In the genomic region with DNA sequence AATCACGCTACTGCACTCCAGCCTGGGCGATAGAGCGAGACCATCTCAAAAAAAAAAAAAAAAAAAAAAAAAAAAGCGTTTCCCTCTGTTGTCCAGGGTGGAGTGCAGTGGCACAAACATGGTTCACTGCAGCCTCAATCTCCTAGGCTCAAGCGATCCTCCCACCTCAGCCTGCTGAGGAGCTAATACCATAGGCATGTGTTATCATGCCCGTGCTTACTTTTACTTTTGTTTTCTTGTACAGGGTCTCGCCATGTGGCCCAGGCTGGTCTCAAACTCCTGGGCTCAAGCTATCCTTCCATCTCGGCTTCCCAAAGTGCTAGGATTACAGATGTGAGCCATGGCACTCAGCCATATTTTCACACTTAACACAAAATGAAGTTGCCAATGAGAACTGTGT, we compare ENCODE assay signal across 23 cellular contexts. TPM values are rescaled to one million over a fixed set of nuclear protein-coding genes. Genes with fewer than 3 reads are reported as not detected.
DNase-seq lines count a peak whose midpoint lies in the region; ATAC-seq, FAIRE-seq and TF ChIP-seq lines count a peak whose summit lies in the region.
"Had no signal": no experiment of that assay in that cellular context is flagged by ENCODE, and none has a peak within 500 bp of the region (broad histone marks: within the 10 kb centered on the region; RNA-seq: fewer than 3 reads in every experiment).

No MANE protein-coding gene starts in this region.

- intact Hi-C loops in activated CD8-positive, alpha-beta T cell treated with anti-CD3 and anti-CD28 coated beads for 36 hours (cut with micrococcal nuclease), result no loop called here
- intact Hi-C loops in spleen (cut with DNase I; ENCODE audit: low total_unique reads), result no loop called here
- intact Hi-C loops in naive thymus-derived CD4-positive, alpha-beta T cell (cut with micrococcal nuclease), result no loop called here

- no peak overlapping the region for H2AK5ac ChIP-seq in H9 (ENCODE audit: insufficient read length, low read length)

- H3K79me1 ChIP-seq in H9 (ENCODE audit: insufficient read depth, low read depth, low read length, poor library complexity, severe bottlenecking), result no peaks in the 10 kb centered on the region

- H4K8ac ChIP-seq in H9 (replicated peaks; ENCODE audit: insufficient read length, low read depth, low read length), result no peak overlapping the region

- H3K27ac Mint-ChIP-seq in activated CD8-positive, alpha-beta T cell treated with anti-CD3 and anti-CD28 coated beads, Interleukin-2, amount 10 ng/mL, durations not matched to agents 7 days and 5 days, result peak overlapping the region; percentile 32
- no peak overlapping the region for H3K27ac Mint-ChIP-seq in activated CD8-positive, alpha-beta T cell treated with anti-CD3 and anti-CD28 coated beads for 36 hours
- peak overlapping the region in 2 of 3 experiments; percentile 49 to 50; a peak in 2 of 7 replicates for H3K27ac Mint-ChIP-seq in H9
- H3K27ac Mint-ChIP-seq in naive thymus-derived CD4-positive, alpha-beta T cell, result peak overlapping the region in 4 of 9 donors; percentile 10 to 65 (median 26)
- H3K27ac Mint-ChIP-seq: CD8-positive, alpha-beta T cell; GM23338 had no signal

- DNase-seq in activated CD8-positive, alpha-beta T cell treated with anti-CD3 and anti-CD28 coated beads, Interleukin-2, amount 10 ng/mL, durations not matched to agents 7 days and 5 days, result no peak
- DNase-seq in activated CD8-positive, alpha-beta T cell treated with anti-CD3 and anti-CD28 coated beads for 36 hours, result no peak
- no peak for DNase-seq in H9
- DNase-seq in bronchial epithelial cell (ENCODE audit: low read depth), result no peak
- peak; percentile 22 for DNase-seq in spleen
- no peak for DNase-seq in naive thymus-derived CD4-positive, alpha-beta T cell
- DNase-seq in NCI-H187 treated with DMSO at 0.1 percent for 48 hours (lab: John Stamatoyannopoulos, UW), result no peak
- DNase-seq in NCI-H2171 (lab: John Stamatoyannopoulos, UW), result no peak
- DNase-seq: 8988T; C1 segment of cervical spinal cord; CD8-positive, alpha-beta T cell; Karpas-422; MV-4-11; NCI-H1105 treated with DMSO at 0.1 percent for 48 hours; NCI-H1694; NCI-H446 treated with DMSO at 0.1 percent for 48 hours; NCI-H526 treated with DMSO at 0.1 percent for 48 hours; PC-3; SHP77 had no signal

- no peak overlapping the region for H2BK5ac ChIP-seq in H9 (ENCODE audit: insufficient read length, low read length)

- CTCF ChIA-PET in activated CD8-positive, alpha-beta T cell treated with anti-CD3 and anti-CD28 coated beads, Interleukin-2, amount 10 ng/mL, durations not matched to agents 7 days and 5 days (lab: Charles Lee), result interaction anchor here (1.1 to 1.2 kb wide), 2 partner anchors 8 to 35 kb away, joined by 3 to 4 read pairs; no protein-coding TSS in a partner anchor
- CTCF ChIA-PET in activated CD8-positive, alpha-beta T cell treated with anti-CD3 and anti-CD28 coated beads for 36 hours (lab: Charles Lee), result no interaction called here
- CTCF ChIA-PET in naive thymus-derived CD4-positive, alpha-beta T cell (lab: Charles Lee), result interaction anchor here (0.6 kb wide), 1 partner anchor 584 kb away, joined by 3 read pairs; no protein-coding TSS in a partner anchor

- H3K27ac ChIP-seq in H9 (ENCODE audit: insufficient read length, low read depth, low read length) (no peak overlapping the region), spleen (no peak overlapping the region)
- H3K27ac ChIP-seq in naive thymus-derived CD4-positive, alpha-beta T cell (ENCODE audit: low read depth, low read length), result no peak overlapping the region

- POLR2A ChIA-PET in activated CD8-positive, alpha-beta T cell treated with anti-CD3 and anti-CD28 coated beads, Interleukin-2, amount 10 ng/mL, durations not matched to agents 7 days and 5 days (lab: Charles Lee), result no interaction called here
- POLR2A ChIA-PET in activated CD8-positive, alpha-beta T cell treated with anti-CD3 and anti-CD28 coated beads for 36 hours (lab: Charles Lee), result no interaction called here
- POLR2A ChIA-PET in naive thymus-derived CD4-positive, alpha-beta T cell (lab: Charles Lee), result interaction anchor here (1.0 kb wide), 1 partner anchor 36 kb away, joined by 3 read pairs; no protein-coding TSS in a partner anchor

- no peaks in the 10 kb centered on the region for H3K9me3 Mint-ChIP-seq in activated CD8-positive, alpha-beta T cell treated with anti-CD3 and anti-CD28 coated beads, Interleukin-2, amount 10 ng/mL, durations not matched to agents 7 days and 5 days (ENCODE audit: insufficient read depth)
- no peaks in the 10 kb centered on the region for H3K9me3 Mint-ChIP-seq in activated CD8-positive, alpha-beta T cell treated with anti-CD3 and anti-CD28 coated beads for 36 hours
- no peaks in the 10 kb centered on the region for H3K9me3 Mint-ChIP-seq in H9
- H3K9me3 Mint-ChIP-seq in naive thymus-derived CD4-positive, alpha-beta T cell, result no peaks in the 10 kb centered on the region
- H3K9me3 Mint-ChIP-seq: CD8-positive, alpha-beta T cell; GM23338 had no signal

- ATAC-seq in activated CD8-positive, alpha-beta T cell treated with anti-CD3 and anti-CD28 coated beads, Interleukin-2, amount 10 ng/mL, durations not matched to agents 7 days and 5 days, result no peak
- ATAC-seq in activated CD8-positive, alpha-beta T cell treated with anti-CD3 and anti-CD28 coated beads for 36 hours, result no peak
- no peak for ATAC-seq in naive thymus-derived CD4-positive, alpha-beta T cell
- ATAC-seq: CD8-positive, alpha-beta T cell; GM23338; HCT116; PC-3 had no signal

- H3K4me3 Mint-ChIP-seq in activated CD8-positive, alpha-beta T cell treated with anti-CD3 and anti-CD28 coated beads, Interleukin-2, amount 10 ng/mL, durations not matched to agents 7 days and 5 days, result no peak overlapping the region
- no peak overlapping the region for H3K4me3 Mint-ChIP-seq in activated CD8-positive, alpha-beta T cell treated with anti-CD3 and anti-CD28 coated beads for 36 hours
- H3K4me3 Mint-ChIP-seq in H9, result no peak overlapping the region
- no peak overlapping the region for H3K4me3 Mint-ChIP-seq in naive thymus-derived CD4-positive, alpha-beta T cell
- H3K4me3 Mint-ChIP-seq: CD8-positive, alpha-beta T cell; GM23338 had no signal

- peaks cover 52% of the 10 kb centered on the region for H3K36me3 Mint-ChIP-seq in activated CD8-positive, alpha-beta T cell treated with anti-CD3 and anti-CD28 coated beads, Interleukin-2, amount 10 ng/mL, durations not matched to agents 7 days and 5 days (ENCODE audit: low read depth)
- H3K36me3 Mint-ChIP-seq in activated CD8-positive, alpha-beta T cell treated with anti-CD3 and anti-CD28 coated beads for 36 hours (ENCODE audit: low read depth), result peaks cover 34% of the 10 kb centered on the region
- H3K36me3 Mint-ChIP-seq in H9 (ENCODE audit: insufficient read depth in 1 of 3, low read depth in 3 of 3), result peaks cover 25 to 77% (median 47%) of the 10 kb centered on the region in 3 experiments; a peak in 6 of 7 replicates
- peaks cover 13 to 54% (median 43%) of the 10 kb centered on the region in 5 donors for H3K36me3 Mint-ChIP-seq in naive thymus-derived CD4-positive, alpha-beta T cell

- FAIRE-seq in bronchial epithelial cell (lab: Jason Lieb, UNC), result peak; percentile 52
- FAIRE-seq: G401.6, GM12892 had no signal

- no peak overlapping the region for H2BK120ac ChIP-seq in H9 (ENCODE audit: low read depth, low read length, poor library complexity, severe bottlenecking)

- no peak overlapping the region for H4K91ac ChIP-seq in H9 (ENCODE audit: insufficient read length, low read depth, low read length)

- H4K20me1 ChIP-seq in H9 (ENCODE audit: control insufficient read depth, insufficient read depth, insufficient read length), result no peaks in the 10 kb centered on the region

- H4K5ac ChIP-seq in H9 (ENCODE audit: insufficient read length, low read depth, low read length), result no peak overlapping the region

- no peak overlapping the region for H3K4me2 ChIP-seq in H9 (ENCODE audit: insufficient read depth, insufficient read length, low read length)
- H3K4me2 ChIP-seq: GM23338 had no signal

- peaks cover 7% of the 10 kb centered on the region for H3K4me1 Mint-ChIP-seq in activated CD8-positive, alpha-beta T cell treated with anti-CD3 and anti-CD28 coated beads, Interleukin-2, amount 10 ng/mL, durations not matched to agents 7 days and 5 days (ENCODE audit: low read depth)
- peaks cover 5% of the 10 kb centered on the region for H3K4me1 Mint-ChIP-seq in activated CD8-positive, alpha-beta T cell treated with anti-CD3 and anti-CD28 coated beads for 36 hours (ENCODE audit: low read depth)
- H3K4me1 Mint-ChIP-seq in H9, result no peaks in the 10 kb centered on the region
- peaks cover 0 to 6% (median 4%) of the 10 kb centered on the region in 7 donors for H3K4me1 Mint-ChIP-seq in naive thymus-derived CD4-positive, alpha-beta T cell
- H3K4me1 Mint-ChIP-seq: GM23338 had no signal

- H3K9ac ChIP-seq in H9 (ENCODE audit: extremely low read depth, insufficient read length, low read length), result no peak overlapping the region

- H3K4me3 ChIP-seq in bronchial epithelial cell (ENCODE audit: low read depth, low read length) (no peak overlapping the region), spleen (no peak overlapping the region)
- H3K4me3 ChIP-seq in naive thymus-derived CD4-positive, alpha-beta T cell (ENCODE audit: low read length), result no peak overlapping the region
- H3K4me3 ChIP-seq: GM23338 had no signal

- TF ChIP-seq CTCF in activated CD8-positive, alpha-beta T cell treated with anti-CD3 and anti-CD28 coated beads for 36 hours (IDR thresholded peaks at IDR 0.05), result no peak
- no peak for TF ChIP-seq CTCF in H9 (conservative IDR thresholded peaks at IDR 0.05)
- TF ChIP-seq CTCF in bronchial epithelial cell (IDR thresholded peaks at IDR 0.05; ENCODE audit: insufficient read depth, low read length, severe bottlenecking), result no peak
- TF ChIP-seq CTCF in spleen (IDR thresholded peaks at IDR 0.05 in 8 of 11, conservative IDR thresholded peaks at IDR 0.05 in 3 of 11), result no peak

- H3K4ac ChIP-seq in H9 (ENCODE audit: low read depth, low read length), result no peak overlapping the region

- no peak overlapping the region for H3K14ac ChIP-seq in H9 (ENCODE audit: insufficient read depth, low read length)

- no peak overlapping the region for H3K23ac ChIP-seq in H9 (ENCODE audit: insufficient read length, low read depth, low read length)

- no peaks in the 10 kb centered on the region for H3K23me2 ChIP-seq in H9 (ENCODE audit: insufficient read length, low read depth, low read length, poor library complexity, severe bottlenecking)

- no peak for TF ChIP-seq POLR2A in spleen (IDR thresholded peaks at IDR 0.05)

- H3K79me2 ChIP-seq in H9 (ENCODE audit: insufficient read depth, low read length), result no peaks in the 10 kb centered on the region

- H3K27me3 Mint-ChIP-seq in activated CD8-positive, alpha-beta T cell treated with anti-CD3 and anti-CD28 coated beads, Interleukin-2, amount 10 ng/mL, durations not matched to agents 7 days and 5 days (ENCODE audit: low read depth), result no peaks in the 10 kb centered on the region
- H3K27me3 Mint-ChIP-seq in activated CD8-positive, alpha-beta T cell treated with anti-CD3 and anti-CD28 coated beads for 36 hours, result no peaks in the 10 kb centered on the region
- no peaks in the 10 kb centered on the region for H3K27me3 Mint-ChIP-seq in H9 (ENCODE audit: low read depth)
- H3K27me3 Mint-ChIP-seq in naive thymus-derived CD4-positive, alpha-beta T cell, result no peaks in the 10 kb centered on the region

- H3K27me3 ChIP-seq in H9 (ENCODE audit: insufficient read depth, low read length) (no peaks in the 10 kb centered on the region), bronchial epithelial cell (ENCODE audit: control insufficient read depth, insufficient read depth, low read length) (no peaks in the 10 kb centered on the region), spleen (replicated peaks in 1 of 7) (no peaks in the 10 kb centered on the region)
- no peaks in the 10 kb centered on the region for H3K27me3 ChIP-seq in naive thymus-derived CD4-positive, alpha-beta T cell (ENCODE audit: control insufficient read depth in 2 of 2, insufficient read depth in 2 of 2, low read length in 2 of 2)

- H2BK15ac ChIP-seq in H9 (ENCODE audit: low read depth, low read length), result no peak overlapping the region

- no peak overlapping the region for H3K18ac ChIP-seq in H9 (ENCODE audit: insufficient read length, low read depth, low read length)

- H2BK20ac ChIP-seq in H9 (ENCODE audit: low read depth, low read length, poor library complexity, severe bottlenecking), result no peak overlapping the region

- H3K36me3 ChIP-seq in bronchial epithelial cell (ENCODE audit: control insufficient read depth, insufficient read depth, low read length), result peaks cover 16% of the 10 kb centered on the region
- peaks cover 0 to 100% (median 79%) of the 10 kb centered on the region in 6 donors for H3K36me3 ChIP-seq in spleen
- peaks cover 10 to 52% (median 20%) of the 10 kb centered on the region in 3 experiments for H3K36me3 ChIP-seq in naive thymus-derived CD4-positive, alpha-beta T cell (ENCODE audit: control insufficient read depth in 2 of 3, insufficient read depth in 3 of 3, low read length in 3 of 3)

- no peak overlapping the region for H2BK12ac ChIP-seq in H9 (ENCODE audit: insufficient read length, low read depth, low read length)

- H3T11ph ChIP-seq in H9 (ENCODE audit: low read length), result no peak overlapping the region

- H3K4me1 ChIP-seq in H9 (ENCODE audit: insufficient read depth, low read length) (no peaks in the 10 kb centered on the region), spleen (no peaks in the 10 kb centered on the region)
- H3K4me1 ChIP-seq in naive thymus-derived CD4-positive, alpha-beta T cell (ENCODE audit: control insufficient read depth in 2 of 2, insufficient read depth in 2 of 2, low read length in 2 of 2), result no peaks in the 10 kb centered on the region

- no peak overlapping the region for H2AFZ ChIP-seq in H9 (ENCODE audit: low read length)
- H2AFZ ChIP-seq: GM23338 had no signal

- H3K9me3 ChIP-seq in H9 (ENCODE audit: control insufficient read depth, low read depth, low read length) (no peaks in the 10 kb centered on the region), spleen (no peaks in the 10 kb centered on the region)
- no peaks in the 10 kb centered on the region for H3K9me3 ChIP-seq in naive thymus-derived CD4-positive, alpha-beta T cell (ENCODE audit: control insufficient read depth in 2 of 3, low read length in 3 of 3)

- no CpG with 5 or more reads among the region's 8 CpGs for WGBS in H9 (ENCODE audit: extremely low coverage, insufficient read length, low lambda C conversion rate)
- 93 to 97% (median 95%) methylated on average over 8 of the region's 8 CpGs for WGBS in spleen, 5 donors

- H3K56ac ChIP-seq in H9 (ENCODE audit: insufficient read length, low read depth, low read length), result no peak overlapping the region

RNA-seq across cellular contexts. Expression of gene PSME4, which starts 37.5 kb away (rescaled TPM):
- 10 to 100 TPM; 55.3 to 56.8 TPM for total RNA-seq in activated CD8-positive, alpha-beta T cell treated with anti-CD3 and anti-CD28 coated beads, Interleukin-2, amount 10 ng/mL, durations not matched to agents 7 days and 5 days
- total RNA-seq in activated CD8-positive, alpha-beta T cell treated with anti-CD3 and anti-CD28 coated beads for 36 hours, result 10 to 100 TPM; 51.7 to 54.4 TPM
- total RNA-seq in H9 (2021), result 77.3 and 87.4 TPM in 2 replicates
- total RNA-seq in bronchial epithelial cell, result 31.3 and 39.8 TPM in 2 replicates
- 10 to 100 TPM; 53.8 to 88.1 (median 73.6) TPM for total RNA-seq in spleen
- 10 to 100 TPM; 34.1 to 47.5 (median 35.5) TPM for polyA plus RNA-seq in spleen
- 10 to 100 TPM; 48.8 to 80.1 (median 54.4) TPM for total RNA-seq in naive thymus-derived CD4-positive, alpha-beta T cell
- polyA plus RNA-seq in naive thymus-derived CD4-positive, alpha-beta T cell, result 1 to 10 TPM; 2.4 to 5.1 TPM
